ENCODE assay signal across 9 cellular contexts in the genomic region with DNA sequence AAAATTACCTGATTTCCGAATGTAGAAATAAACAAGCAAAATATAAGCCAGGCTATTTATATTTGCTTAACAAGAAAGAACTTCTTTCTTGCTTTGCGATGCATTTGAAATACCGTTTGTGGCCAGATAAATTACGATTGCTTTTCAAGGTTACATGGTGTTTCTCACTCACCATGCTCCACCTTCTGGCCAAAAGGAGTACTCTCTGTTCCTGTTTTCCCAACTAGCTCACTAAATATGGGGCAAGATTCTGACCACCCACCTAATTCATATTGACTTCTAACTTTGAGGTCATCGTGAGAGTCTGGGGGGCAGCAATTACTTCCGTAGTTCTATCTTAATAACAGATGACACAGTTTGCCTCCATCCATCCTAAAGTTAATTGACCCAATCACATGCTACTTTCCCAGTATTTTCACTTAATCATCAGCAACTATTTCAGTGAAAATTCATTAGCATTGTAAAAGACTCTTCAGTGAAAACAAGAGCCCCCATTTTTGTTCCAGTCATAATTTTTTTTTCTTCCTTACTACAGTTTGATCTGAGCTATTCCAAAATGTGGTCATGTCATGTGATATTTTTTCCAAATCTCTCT. TPM values are rescaled to one million over a fixed set of nuclear protein-coding genes. Genes with fewer than 3 reads are reported as not detected.
DNase-seq lines count a peak whose midpoint lies in the region; ATAC-seq and TF ChIP-seq lines count a peak whose summit lies in the region.
"Had no signal": no experiment of that assay in that cellular context is flagged by ENCODE, and none has a peak within 500 bp of the region (broad histone marks: within the 10 kb centered on the region; RNA-seq: fewer than 3 reads in every experiment).

No MANE protein-coding gene starts in this region.

- H3K27ac ChIP-seq in CD4-positive, alpha-beta memory T cell (ENCODE audit: low read depth, low read length) = no peak overlapping the region
- H3K27ac ChIP-seq in RWPE1 (no peak overlapping the region), aorta (ENCODE audit: low read depth in 1 of 2, low read length in 2 of 2) (no peak overlapping the region)

- DNase-seq in CD4-positive, alpha-beta memory T cell = peak; percentile 10 to 45 (median 16)
- DNase-seq in MV-4-11 (lab: John Stamatoyannopoulos, UW) (peak; percentile 52), RWPE1 (ENCODE audit: low spot score) (peak; percentile 30), medulla oblongata (ENCODE audit: extremely low spot score) (peak; percentile 80), aorta (no peak)
- no peak for DNase-seq in activated naive CD4-positive, alpha-beta T cell treated with anti-CD3 and anti-CD28 coated beads, Interleukin-2, amount 50 U/mL, for 16 hours

- POLR2A ChIA-PET in CD4-positive, alpha-beta memory T cell (lab: Charles Lee; ENCODE audit: partially characterized antibody) = no interaction called here
- POLR2A ChIA-PET in RWPE1 (lab: Yijun Ruan, JAX; ENCODE audit: low non-redundant PET) = no interaction called here

- H3K4me1 ChIP-seq in CD4-positive, alpha-beta memory T cell (ENCODE audit: insufficient read depth, low read length) = no peaks in the 10 kb centered on the region
- no peaks in the 10 kb centered on the region for H3K4me1 ChIP-seq in endocrine pancreas (ENCODE audit: control insufficient read depth, insufficient read depth, low read length)
- no peaks in the 10 kb centered on the region for H3K4me1 ChIP-seq in aorta (ENCODE audit: control insufficient read depth in 1 of 2, insufficient read depth in 2 of 2, low read length in 2 of 2)

- no peak overlapping the region for H3K4me3 ChIP-seq in CD4-positive, alpha-beta memory T cell (ENCODE audit: low read length in 2 of 2)
- H3K4me3 ChIP-seq in endocrine pancreas (ENCODE audit: control insufficient read depth, insufficient read depth, low read length) (peak overlapping the region; percentile 44), aorta (ENCODE audit: low read length in 2 of 2) (no peak overlapping the region)

- no peaks in the 10 kb centered on the region for H3K36me3 ChIP-seq in CD4-positive, alpha-beta memory T cell (ENCODE audit: insufficient read depth, low read length)
- H3K36me3 ChIP-seq in endocrine pancreas (ENCODE audit: control insufficient read depth, insufficient read depth, low read length) = no peaks in the 10 kb centered on the region
- no peaks in the 10 kb centered on the region for H3K36me3 ChIP-seq in aorta (ENCODE audit: control insufficient read depth in 1 of 2, insufficient read depth in 2 of 2, low read length in 1 of 2)

- H3K36me3 Mint-ChIP-seq in CD4-positive, alpha-beta memory T cell = no peaks in the 10 kb centered on the region
- H3K36me3 Mint-ChIP-seq: T-cell had no signal

- intact Hi-C loops in CD4-positive, alpha-beta memory T cell (cut with micrococcal nuclease) = loop anchor here (1.0 kb wide), 1 partner anchor 90 kb away; no protein-coding TSS in a partner anchor
- intact Hi-C loops in aorta (cut with DNase I) = loop anchor here (2.0 kb wide), 2 partner anchors 88 to 90 kb away; no protein-coding TSS in a partner anchor

- TF ChIP-seq CTCF in RWPE1 (conservative IDR thresholded peaks at IDR 0.05; ENCODE audit: low read depth) = peak; percentile 78

- no peaks in the 10 kb centered on the region for H3K9me3 ChIP-seq in CD4-positive, alpha-beta memory T cell (ENCODE audit: control insufficient read depth in 1 of 2, low read length in 2 of 2)
- no peaks in the 10 kb centered on the region for H3K9me3 ChIP-seq in endocrine pancreas (ENCODE audit: control insufficient read depth, low read length)
- H3K9me3 ChIP-seq in aorta (ENCODE audit: control insufficient read depth, low read length) = no peaks in the 10 kb centered on the region

- CTCF ChIA-PET in CD4-positive, alpha-beta memory T cell (lab: Charles Lee; ENCODE audit: partially characterized antibody) = interaction anchor here (0.7 to 3.1 kb wide), 8 partner anchors 8 to 1310 kb away, joined by 3 to 19 read pairs (median 5); no protein-coding TSS in a partner anchor
- CTCF ChIA-PET in RWPE1 (lab: Yijun Ruan, JAX) = interaction anchor here (0.6 to 2.3 kb wide), 15 partner anchors 9 to 138 kb away, joined by 3 to 26 read pairs (median 4); no protein-coding TSS in a partner anchor

- H3K9me3 Mint-ChIP-seq in CD4-positive, alpha-beta memory T cell = no peaks in the 10 kb centered on the region
- H3K9me3 Mint-ChIP-seq: T-cell had no signal

- 1% methylated on average over 6 of the region's 6 CpGs for WGBS in aorta, 2 donors

- H3K4me1 Mint-ChIP-seq in CD4-positive, alpha-beta memory T cell = peaks cover 0 to 3% (median 3%) of the 10 kb centered on the region in 4 donors

- H3K27me3 Mint-ChIP-seq in CD4-positive, alpha-beta memory T cell = peaks cover 4 to 7% of the 10 kb centered on the region in 2 donors

- no peak overlapping the region for H3K27ac Mint-ChIP-seq in CD4-positive, alpha-beta memory T cell
- H3K27ac Mint-ChIP-seq: T-cell had no signal

- peak overlapping the region in 2 of 8 donors; percentile 10 to 23 for H3K4me3 Mint-ChIP-seq in CD4-positive, alpha-beta memory T cell
- H3K4me3 Mint-ChIP-seq: T-cell had no signal

- no peak overlapping the region for H3K9ac ChIP-seq in endocrine pancreas (ENCODE audit: control insufficient read depth, insufficient read depth, low read length)

- no peaks in the 10 kb centered on the region for H3K27me3 ChIP-seq in CD4-positive, alpha-beta memory T cell (ENCODE audit: insufficient read depth, low read length)
- H3K27me3 ChIP-seq in endocrine pancreas (ENCODE audit: control insufficient read depth, insufficient read depth, low read length) (no peaks in the 10 kb centered on the region), aorta (ENCODE audit: control insufficient read depth in 1 of 2, insufficient read depth in 2 of 2, low read length in 1 of 2) (no peaks in the 10 kb centered on the region)

- peak; percentile 80 for ATAC-seq in GM19035 (IDR thresholded peaks at IDR 0.05; ENCODE audit: unreplicated experiment)
- peak; percentile 81 for ATAC-seq in aorta (ENCODE audit: low FRiP score)
- ATAC-seq: T-cell had no signal

RNA-seq across cellular contexts. Expression of a gene that starts 25.9 kb away (rescaled TPM):
- total RNA-seq in CD4-positive, alpha-beta memory T cell = not detected
- polyA plus RNA-seq in CD4-positive, alpha-beta memory T cell = not detected
- total RNA-seq in aorta = 1 to 10 TPM; 1.2 to 4.2 TPM
- polyA plus RNA-seq in aorta = under 1 TPM in 1 of 2 donors, not detected in 1; 0.63 TPM
- total RNA-seq: T-cell had no signal

Comparison
In these comparisons a context has a peak if more than half of its experiments do, and no peak if none do; other contexts are left out.
1. DNase-seq: peak in CD4-positive, alpha-beta memory T cell (5 of 5), MV-4-11 (single experiment), RWPE1 (single experiment) and medulla oblongata (single experiment); none in aorta (0 of 2) and activated naive CD4-positive, alpha-beta T cell treated with anti-CD3 and anti-CD28 coated beads, Interleukin-2, amount 50 U/mL, for 16 hours (single experiment).